In genomic region chr7:155797262-155798250, GRCh38 we compare ENCODE assay signal across 14 cellular contexts. TPM values are rescaled to one million over a fixed set of nuclear protein-coding genes. Genes with fewer than 3 reads are reported as not detected.
DNase-seq lines count a peak whose midpoint lies in the region; ATAC-seq and TF ChIP-seq lines count a peak whose summit lies in the region.
"Had no signal": no experiment of that assay in that cellular context is flagged by ENCODE, and none has a peak within 500 bp of the region (broad histone marks: within the 10 kb centered on the region; RNA-seq: fewer than 3 reads in every experiment).

No MANE protein-coding gene starts in this region.

- ATAC-seq in HG03045 (IDR thresholded peaks at IDR 0.05; ENCODE audit: unreplicated experiment) (peak; percentile 13), GM19035 (IDR thresholded peaks at IDR 0.05; ENCODE audit: unreplicated experiment) (no peak), HG03039 (IDR thresholded peaks at IDR 0.05; ENCODE audit: unreplicated experiment) (no peak), sciatic nerve (no peak)
- ATAC-seq in activated CD8-positive, alpha-beta T cell treated with anti-CD3 and anti-CD28 coated beads, Interleukin-2, amount 10 ng/mL, durations not matched to agents 7 days and 5 days, result peak; percentile 37
- ATAC-seq in natural killer cell treated with Interleukin-12 subunit alpha and Interleukin-12 subunit beta and Interleukin-15 and Interleukin-18, amount 100 ng/mL, for 72 hours, result peak in 1 of 2 donors; percentile 17

- peaks cover 34% of the 10 kb centered on the region for H3K27me3 Mint-ChIP-seq in activated CD8-positive, alpha-beta T cell treated with anti-CD3 and anti-CD28 coated beads, Interleukin-2, amount 10 ng/mL, durations not matched to agents 7 days and 5 days (ENCODE audit: low read depth)
- H3K27me3 Mint-ChIP-seq in natural killer cell treated with Interleukin-12 subunit alpha and Interleukin-12 subunit beta and Interleukin-15 and Interleukin-18, amount 100 ng/mL, for 72 hours, result peaks cover 22 to 39% of the 10 kb centered on the region in 2 donors

- 0 out of 2 replicates have a peak, but pooled peaks cover 3% of the 10 kb centered on the region for H4K20me1 ChIP-seq in DOHH2 (ENCODE audit: control insufficient read depth, insufficient read depth, low read depth, low read length)

- peaks cover 14% of the 10 kb centered on the region for H3K27me3 ChIP-seq in DOHH2 (ENCODE audit: control insufficient read depth, low read length)

- DNase-seq in activated CD8-positive, alpha-beta T cell treated with anti-CD3 and anti-CD28 coated beads, Interleukin-2, amount 10 ng/mL, durations not matched to agents 7 days and 5 days, result no peak
- peak; percentile 55 for DNase-seq in natural killer cell treated with Interleukin-12 subunit alpha and Interleukin-12 subunit beta and Interleukin-15 and Interleukin-18, amount 100 ng/mL, for 72 hours (ENCODE audit: low spot score)
- no peak for DNase-seq in SKM-1 (lab: John Stamatoyannopoulos, UW; ENCODE audit: unreplicated experiment)
- DNase-seq in sciatic nerve (ENCODE audit: low spot score), result no peak
- DNase-seq: foreskin melanocyte, HCEC 1CT had no signal

- peaks cover 10% of the 10 kb centered on the region; the same call in 1 of the 2 replicates for H3K9me3 ChIP-seq in DOHH2 (ENCODE audit: control insufficient read depth, insufficient read depth, low read length)
- H3K9me3 ChIP-seq: stomach had no signal

- POLR2A ChIA-PET in activated CD8-positive, alpha-beta T cell treated with anti-CD3 and anti-CD28 coated beads, Interleukin-2, amount 10 ng/mL, durations not matched to agents 7 days and 5 days (lab: Charles Lee), result no interaction called here

- H3K4me1 Mint-ChIP-seq in activated CD8-positive, alpha-beta T cell treated with anti-CD3 and anti-CD28 coated beads, Interleukin-2, amount 10 ng/mL, durations not matched to agents 7 days and 5 days (ENCODE audit: low read depth), result peaks cover 13% of the 10 kb centered on the region
- no peaks in the 10 kb centered on the region for H3K4me1 Mint-ChIP-seq in natural killer cell treated with Interleukin-12 subunit alpha and Interleukin-12 subunit beta and Interleukin-15 and Interleukin-18, amount 100 ng/mL, for 72 hours (ENCODE audit: low read depth in 2 of 2)

- H3K9me3 Mint-ChIP-seq in activated CD8-positive, alpha-beta T cell treated with anti-CD3 and anti-CD28 coated beads, Interleukin-2, amount 10 ng/mL, durations not matched to agents 7 days and 5 days (ENCODE audit: insufficient read depth), result no peaks in the 10 kb centered on the region
- no peaks in the 10 kb centered on the region for H3K9me3 Mint-ChIP-seq in natural killer cell treated with Interleukin-12 subunit alpha and Interleukin-12 subunit beta and Interleukin-15 and Interleukin-18, amount 100 ng/mL, for 72 hours
- H3K9me3 Mint-ChIP-seq: CD4-positive, alpha-beta T cell; T-helper 1 cell treated with Interleukin-12 subunit alpha and Interleukin-12 subunit beta and Interleukin-4 antibody, amounts not matched to agents 30 μg/mL and 1 μg/mL, for 36 hours had no signal

- CTCF ChIA-PET in activated CD8-positive, alpha-beta T cell treated with anti-CD3 and anti-CD28 coated beads, Interleukin-2, amount 10 ng/mL, durations not matched to agents 7 days and 5 days (lab: Charles Lee), result interaction anchor here (1.0 to 1.1 kb wide), 2 partner anchors 11 to 331 kb away, joined by 3 to 5 read pairs; no protein-coding TSS in a partner anchor

- no peaks in the 10 kb centered on the region for H3K79me2 ChIP-seq in DOHH2 (ENCODE audit: control insufficient read depth, low read length)

- H3K27ac ChIP-seq in DOHH2 (ENCODE audit: low read depth, low read length), result peak overlapping the region; percentile 57
- H3K27ac ChIP-seq: stomach had no signal

- H3K4me3 ChIP-seq in DOHH2 (ENCODE audit: low read length), result peak overlapping the region; percentile 46; the same call in 1 of the 2 replicates

- peak overlapping the region; percentile 71 for H3K4me2 ChIP-seq in DOHH2 (ENCODE audit: low read length)

- no peak for TF ChIP-seq CTCF in DOHH2 (IDR thresholded peaks at IDR 0.05; ENCODE audit: low read depth, low read length, poor library complexity, severe bottlenecking)

- H3K4me1 ChIP-seq in DOHH2 (ENCODE audit: control insufficient read depth, low read length), result peaks cover 26% of the 10 kb centered on the region

- intact Hi-C loops in sciatic nerve (cut with DNase I), result no loop called here

- H3F3A ChIP-seq in DOHH2 (ENCODE audit: control insufficient read depth, insufficient read depth), result peaks cover 7% of the 10 kb centered on the region; the same call in 1 of the 2 replicates

- no peaks in the 10 kb centered on the region for H3K36me3 ChIP-seq in DOHH2 (ENCODE audit: control insufficient read depth, low read length)
- H3K36me3 ChIP-seq: stomach had no signal

- H3K27ac Mint-ChIP-seq in activated CD8-positive, alpha-beta T cell treated with anti-CD3 and anti-CD28 coated beads, Interleukin-2, amount 10 ng/mL, durations not matched to agents 7 days and 5 days, result no peak overlapping the region
- no peak overlapping the region for H3K27ac Mint-ChIP-seq in natural killer cell treated with Interleukin-12 subunit alpha and Interleukin-12 subunit beta and Interleukin-15 and Interleukin-18, amount 100 ng/mL, for 72 hours
- H3K27ac Mint-ChIP-seq: CD4-positive, alpha-beta T cell; T-helper 1 cell treated with Interleukin-12 subunit alpha and Interleukin-12 subunit beta and Interleukin-4 antibody, amounts not matched to agents 30 μg/mL and 1 μg/mL, for 36 hours had no signal

- no peaks in the 10 kb centered on the region for H3K9me2 ChIP-seq in DOHH2 (replicated peaks; ENCODE audit: control insufficient read depth, low read length)

- H3K36me3 Mint-ChIP-seq in activated CD8-positive, alpha-beta T cell treated with anti-CD3 and anti-CD28 coated beads, Interleukin-2, amount 10 ng/mL, durations not matched to agents 7 days and 5 days (ENCODE audit: low read depth), result no peaks in the 10 kb centered on the region
- H3K36me3 Mint-ChIP-seq in natural killer cell treated with Interleukin-12 subunit alpha and Interleukin-12 subunit beta and Interleukin-15 and Interleukin-18, amount 100 ng/mL, for 72 hours, result no peaks in the 10 kb centered on the region

- H3K4me3 Mint-ChIP-seq in activated CD8-positive, alpha-beta T cell treated with anti-CD3 and anti-CD28 coated beads, Interleukin-2, amount 10 ng/mL, durations not matched to agents 7 days and 5 days, result no peak overlapping the region
- H3K4me3 Mint-ChIP-seq in natural killer cell treated with Interleukin-12 subunit alpha and Interleukin-12 subunit beta and Interleukin-15 and Interleukin-18, amount 100 ng/mL, for 72 hours, result no peak overlapping the region
- H3K4me3 Mint-ChIP-seq: CD4-positive, alpha-beta T cell; T-helper 1 cell treated with Interleukin-12 subunit alpha and Interleukin-12 subunit beta and Interleukin-4 antibody, amounts not matched to agents 30 μg/mL and 1 μg/mL, for 36 hours had no signal

RNA-seq across cellular contexts. Expression of gene SHH, which starts 14.7 kb away (rescaled TPM):
- under 1 TPM in 1 of 2 experiments, not detected in 1; 0.08 TPM for total RNA-seq in activated CD8-positive, alpha-beta T cell treated with anti-CD3 and anti-CD28 coated beads, Interleukin-2, amount 10 ng/mL, durations not matched to agents 7 days and 5 days
- total RNA-seq in natural killer cell treated with Interleukin-12 subunit alpha and Interleukin-12 subunit beta and Interleukin-15 and Interleukin-18, amount 100 ng/mL, for 72 hours, result not detected
- 16.7 TPM for total RNA-seq in sciatic nerve
- total RNA-seq: CD4-positive, alpha-beta T cell; right cardiac atrium had no signal

Comparison
In these comparisons a context has a peak if more than half of its experiments do, and no peak if none do; other contexts are left out.
1. ATAC-seq: peak in HG03045 (single experiment) and activated CD8-positive, alpha-beta T cell treated with anti-CD3 and anti-CD28 coated beads, Interleukin-2, amount 10 ng/mL, durations not matched to agents 7 days and 5 days (single experiment); none in GM19035 (single experiment), HG03039 (single experiment) and sciatic nerve (single experiment).
2. RNA of gene SHH, which starts 14.7 kb away (total RNA-seq): 16.7 TPM in sciatic nerve (single experiment); 0.08 TPM in activated CD8-positive, alpha-beta T cell treated with anti-CD3 and anti-CD28 coated beads, Interleukin-2, amount 10 ng/mL, durations not matched to agents 7 days and 5 days and not detected in natural killer cell treated with Interleukin-12 subunit alpha and Interleukin-12 subunit beta and Interleukin-15 and Interleukin-18, amount 100 ng/mL, for 72 hours; every median in the first group is over 10 times any median in the second.